Comparison of ENCODE assay signal across 13 cellular contexts in genomic region chr4:40608628-40609027, GRCh38.
"Had no signal": no experiment of that assay in that cellular context is flagged by ENCODE, and none has a peak within 500 bp of the region (broad histone marks: within the 10 kb centered on the region; RNA-seq: fewer than 3 reads in every experiment).

No MANE protein-coding gene starts in this region.

- H3K27ac Mint-ChIP-seq: activated CD4-positive, alpha-beta memory T cell treated with anti-CD3 and anti-CD28 coated beads, Interleukin-2, amount 10 ng/mL, durations not matched to agents 7 days and 5 days; activated naive CD8-positive, alpha-beta T cell treated with anti-CD3 and anti-CD28 coated beads, Interleukin-2, amount 10 ng/mL, durations not matched to agents 7 days and 5 days had no signal

- H3K4me3 ChIP-seq: ascending aorta, esophagus squamous epithelium, ovary had no signal

- H3K4me3 Mint-ChIP-seq: activated CD4-positive, alpha-beta memory T cell treated with anti-CD3 and anti-CD28 coated beads, Interleukin-2, amount 10 ng/mL, durations not matched to agents 7 days and 5 days; activated naive CD8-positive, alpha-beta T cell treated with anti-CD3 and anti-CD28 coated beads, Interleukin-2, amount 10 ng/mL, durations not matched to agents 7 days and 5 days; neural crest cell had no signal

- H3K4me1 Mint-ChIP-seq: neural crest cell had no signal

- FAIRE-seq: bronchial epithelial cell, urothelium cell line had no signal

- H3K9me3 ChIP-seq: ascending aorta, esophagus squamous epithelium, ovary had no signal

- H3K9me3 Mint-ChIP-seq: activated CD4-positive, alpha-beta memory T cell treated with anti-CD3 and anti-CD28 coated beads, Interleukin-2, amount 10 ng/mL, durations not matched to agents 7 days and 5 days; neural crest cell had no signal

- H3K36me3 ChIP-seq: ascending aorta, ovary had no signal

- H3K27ac ChIP-seq: ascending aorta, ovary had no signal

- DNase-seq: activated CD4-positive, alpha-beta memory T cell treated with anti-CD3 and anti-CD28 coated beads, Interleukin-2, amount 10 ng/mL, durations not matched to agents 7 days and 5 days; activated gamma-delta T cell; activated naive CD8-positive, alpha-beta T cell treated with anti-CD3 and anti-CD28 coated beads, Interleukin-2, amount 10 ng/mL, durations not matched to agents 7 days and 5 days; activated T-cell treated with anti-CD3 and anti-CD28 coated beads, Interleukin-2, amount 50 U/mL, for 48 hours; esophagus squamous epithelium; hippocampal formation; kidney glomerular epithelial cell; ovary; stimulated activated CD4-positive, alpha-beta T cell treated with anti-CD3 and anti-CD28 coated beads, Interleukin-4, amount 100 ng/mL, for 4 hours had no signal

- H3K27me3 ChIP-seq: ascending aorta, esophagus squamous epithelium, ovary had no signal

- H3K4me1 ChIP-seq: ascending aorta had no signal
